In genomic region chr10:47553860-47554247, GRCh38 we compare ENCODE assay signal across 8 cellular contexts. TPM values are rescaled to one million over a fixed set of nuclear protein-coding genes. Genes with fewer than 3 reads are reported as not detected.
DNase-seq lines count a peak whose midpoint lies in the region; ATAC-seq and TF ChIP-seq lines count a peak whose summit lies in the region.
"Not testable (repeated sequence)": the region's sequence is repeated elsewhere in the genome, so short reads cannot be mapped to it uniquely, and the experiment has no call there.

No MANE protein-coding gene starts in this region.

- peak overlapping the region; percentile 60; the same call in 1 of the 2 replicates for H2BK120ac ChIP-seq in IMR-90 (ENCODE audit: low read depth, low read length)

- CTCF ChIA-PET in Caco-2 (lab: Charles Lee); IMR-90 (lab: Yijun Ruan, JAX); SK-N-SH (lab: Yijun Ruan, JAX): not testable (repeated sequence)

- not testable (repeated sequence) for H3K27me3 ChIP-seq in Caco-2 (replicated peaks; ENCODE audit: control insufficient read depth, insufficient read depth, low read length); IMR-90 (ENCODE audit: control insufficient read depth, insufficient read depth, low read length); SK-N-SH (ENCODE audit: insufficient read depth); layer of hippocampus (ENCODE audit: control insufficient read depth, insufficient read depth, low read length); ovary; tibial artery

- not testable (repeated sequence) for H3K36me3 ChIP-seq in Caco-2 (ENCODE audit: control insufficient read depth, insufficient read depth, low read length); IMR-90 (ENCODE audit: control insufficient read depth, insufficient read depth, low read length); SK-N-SH (replicated peaks in 1 of 2; ENCODE audit: control insufficient read depth in 1 of 2, insufficient read depth in 2 of 2, low read length in 1 of 2); ovary; tibial artery

- H3K4me3 Mint-ChIP-seq in Caco-2 (ENCODE audit: unreplicated experiment): peak overlapping the region; percentile 85

- dilution Hi-C loops in IMR-90 (cut with HindIII; ENCODE audit: low sequenced_read_pairs, unreplicated experiment): not testable (repeated sequence)

- not testable (repeated sequence) for H3K27ac Mint-ChIP-seq in Caco-2 (ENCODE audit: unreplicated experiment)

- not testable (repeated sequence) for H4K20me1 ChIP-seq in IMR-90 (ENCODE audit: insufficient read depth, low read length); SK-N-SH (ENCODE audit: insufficient read depth)

- peaks cover 11% of the 10 kb centered on the region for H3K36me3 Mint-ChIP-seq in Caco-2 (ENCODE audit: insufficient read depth, unreplicated experiment)

- H3K4me3 ChIP-seq in Caco-2 (ENCODE audit: low read depth, low read length) (peak overlapping the region; percentile 52), IMR-90 (ENCODE audit: insufficient read depth, low read depth, low read length) (peak overlapping the region; percentile 59), SK-N-SH (ENCODE audit: low read depth in 2 of 2, low read length in 1 of 2) (peak overlapping the region in 1 of 2 experiments; percentile 38; a peak in 3 of 4 replicates), epithelial cell of proximal tubule (ENCODE audit: low read depth, low read length) (peak overlapping the region; percentile 70), ovary (peak overlapping the region; percentile 58), tibial artery (peak overlapping the region; percentile 69 to 75)

- TF ChIP-seq EP300 in SK-N-SH (IDR thresholded peaks at IDR 0.05; ENCODE audit: borderline replicate concordance in 1 of 2, low read depth in 1 of 2, low read length in 1 of 2); ovary (IDR thresholded peaks at IDR 0.05): not testable (repeated sequence)

- not testable (repeated sequence) for TF ChIP-seq POLR2A in IMR-90 (IDR thresholded peaks at IDR 0.05; ENCODE audit: low read depth, low read length); ovary (IDR thresholded peaks at IDR 0.05)

- peak overlapping the region; percentile 87; the same call in 1 of the 2 replicates for H3K14ac ChIP-seq in IMR-90 (replicated peaks; ENCODE audit: low read depth, low read length)

- not testable (repeated sequence) for H3K9me2 ChIP-seq in SK-N-SH

- H4K91ac ChIP-seq in IMR-90 (ENCODE audit: insufficient read depth, low read depth, low read length): peak overlapping the region; percentile 68; the same call in 1 of the 2 replicates

- not testable (repeated sequence) for H3K23ac ChIP-seq in IMR-90 (ENCODE audit: low read depth, low read length)

- H3K4me1 Mint-ChIP-seq in Caco-2 (ENCODE audit: low read depth, unreplicated experiment): peaks cover 26% of the 10 kb centered on the region

- BruUV-seq in Caco-2 (replicated peaks; lab: Mats Ljungman, UMichigan): TSS peak; percentile 64
- BruUV-seq in IMR-90 (replicated peaks; lab: Mats Ljungman, UMichigan): not testable (repeated sequence)

- not testable (repeated sequence) for H3K9me1 ChIP-seq in IMR-90 (ENCODE audit: insufficient read depth, low read length)

- not testable (repeated sequence) for H3K9me3 ChIP-seq in Caco-2; IMR-90 (ENCODE audit: control insufficient read depth, insufficient read depth, low read length); SK-N-SH; ovary; tibial artery

- H3K27ac ChIP-seq in IMR-90 (ENCODE audit: insufficient read depth, low read length) (peak overlapping the region; percentile 93), SK-N-SH (ENCODE audit: low read depth in 2 of 2, low read length in 1 of 2) (peak overlapping the region; percentile 30 to 90; a peak in 3 of 4 replicates), angular gyrus (ENCODE audit: low read depth, low read length) (peak overlapping the region; percentile 88), layer of hippocampus (ENCODE audit: low read depth, low read length) (peak overlapping the region; percentile 43), ovary (peak overlapping the region in 1 of 2 donors; percentile 49), tibial artery (peak overlapping the region; percentile 84 to 92)

- TF ChIP-seq CTCF in Caco-2 (IDR thresholded peaks at IDR 0.05; ENCODE audit: insufficient read depth in 1 of 2, low read depth in 1 of 2, low read length in 1 of 2, severe bottlenecking in 1 of 2, unreplicated experiment in 1 of 2); IMR-90 (conservative IDR thresholded peaks at IDR 0.05; ENCODE audit: low read depth, low read length); SK-N-SH (IDR thresholded peaks at IDR 0.05); epithelial cell of proximal tubule (conservative IDR thresholded peaks at IDR 0.05; ENCODE audit: low read depth, low read length); ovary (IDR thresholded peaks at IDR 0.05); tibial artery (IDR thresholded peaks at IDR 0.05): not testable (repeated sequence)

- H3K56ac ChIP-seq in IMR-90 (ENCODE audit: extremely low read depth, insufficient read depth, low read length): peak overlapping the region; percentile 41; the same call in 1 of the 2 replicates

- H2AK9ac ChIP-seq in IMR-90 (replicated peaks; ENCODE audit: low read depth, low read length, poor library complexity): not testable (repeated sequence)

- peak overlapping the region; percentile 92 for H3K4me2 ChIP-seq in IMR-90 (ENCODE audit: low read depth, low read length)
- peak overlapping the region; percentile 83 for H3K4me2 ChIP-seq in SK-N-SH

- H3K4me1 ChIP-seq in Caco-2; IMR-90 (ENCODE audit: control insufficient read depth, insufficient read depth, low read length); SK-N-SH (ENCODE audit: control insufficient read depth in 1 of 2, insufficient read depth in 2 of 2, low read depth in 1 of 2, low read length in 1 of 2); ovary (ENCODE audit: insufficient read depth); tibial artery: not testable (repeated sequence)

- not testable (repeated sequence) for H3K27me3 Mint-ChIP-seq in Caco-2 (ENCODE audit: insufficient read depth, unreplicated experiment)

- H3K9ac ChIP-seq in IMR-90 (ENCODE audit: low read depth, low read length): peak overlapping the region; percentile 83
- peak overlapping the region; percentile 91 for H3K9ac ChIP-seq in SK-N-SH

- peak overlapping the region; percentile 39; the same call in 1 of the 2 replicates for H2AK5ac ChIP-seq in IMR-90 (ENCODE audit: low read depth, low read length)

- H3K79me1 ChIP-seq in IMR-90 (ENCODE audit: low read depth in 1 of 2, low read length in 2 of 2): not testable (repeated sequence)

- TF ChIP-seq RAD21 in IMR-90 (IDR thresholded peaks at IDR 0.05; ENCODE audit: low read length); SK-N-SH (IDR thresholded peaks at IDR 0.05; ENCODE audit: low read length): not testable (repeated sequence)

- not testable (repeated sequence) for ATAC-seq in IMR-90 (ENCODE audit: low read depth)

- DNase-seq in Caco-2: peak in 1 of 2 experiments; percentile 24
- DNase-seq in IMR-90; SK-N-SH; epithelial cell of proximal tubule (ENCODE audit: low read depth); tibial artery: not testable (repeated sequence)
- DNase-seq in ovary: peak in 2 of 5 donors; percentile 22 to 43

- H4K8ac ChIP-seq in IMR-90 (ENCODE audit: low read depth in 2 of 2, low read length in 2 of 2): peak overlapping the region; percentile 62 to 95

- H3F3A ChIP-seq in SK-N-SH (replicated peaks; ENCODE audit: insufficient read depth): peaks cover 11% of the 10 kb centered on the region

- peaks cover 10% of the 10 kb centered on the region; the same call in 1 of the 2 replicates for H3K79me2 ChIP-seq in SK-N-SH (ENCODE audit: insufficient read depth)

- no CpG with 5 or more reads among the region's 17 CpGs for WGBS in IMR-90 (ENCODE audit: extremely low coverage in 2 of 2, insufficient read length in 1 of 2), 2 experiments
- WGBS in SK-N-SH (ENCODE audit: low lambda C conversion rate): 41% methylated on average over 12 of the region's 17 CpGs
- WGBS in ovary, 3 donors: 8 to 37% (median 9%) methylated on average over 9 to 12 of the region's 17 CpGs

- in situ Hi-C loops in IMR-90 (cut with MboI; ENCODE audit: low sequenced_read_pairs): not testable (repeated sequence)

- H3K18ac ChIP-seq in IMR-90 (ENCODE audit: low read depth, low read length): peak overlapping the region; percentile 81

- H2BK5ac ChIP-seq in IMR-90 (ENCODE audit: low read depth, low read length, poor library complexity, severe bottlenecking): peak overlapping the region; percentile 79

- peak overlapping the region; percentile 89 for H3K4ac ChIP-seq in IMR-90 (ENCODE audit: low read depth, low read length)

- not testable (repeated sequence) for H3K9me3 Mint-ChIP-seq in Caco-2 (ENCODE audit: unreplicated experiment)

- H2BK20ac ChIP-seq in IMR-90 (ENCODE audit: low read depth, low read length): not testable (repeated sequence)

- intact Hi-C loops in Caco-2 (cut with micrococcal nuclease; ENCODE audit: unreplicated experiment); IMR-90 (cut with micrococcal nuclease); ovary (cut with DNase I); tibial artery (cut with DNase I; ENCODE audit: low total_unique reads): not testable (repeated sequence)

- POLR2A ChIA-PET in Caco-2 (lab: Charles Lee); IMR-90 (lab: Charles Lee; ENCODE audit: unreplicated experiment); SK-N-SH (lab: Yijun Ruan, JAX): not testable (repeated sequence)

- not testable (repeated sequence) for H2BK15ac ChIP-seq in IMR-90 (ENCODE audit: low read depth, low read length)

- H4K5ac ChIP-seq in IMR-90 (ENCODE audit: low read depth, low read length): peak overlapping the region; percentile 99

- not testable (repeated sequence) for H2AFZ ChIP-seq in IMR-90 (replicated peaks; ENCODE audit: low read length, poor library complexity); SK-N-SH (ENCODE audit: low read depth)

RNA-seq across cellular contexts. Expression of gene AGAP9, which starts 30.4 kb away (rescaled TPM):
- total RNA-seq in Caco-2 (2022): 20.7 and 26.1 TPM in 2 replicates
- total RNA-seq in IMR-90 (2012; rRNA removed): 2.5 and 3.2 TPM in 2 replicates
- 10.0 and 11.2 TPM in 2 replicates for polyA plus RNA-seq in IMR-90 (2012; rRNA removed)
- polyA plus RNA-seq in IMR-90 (2012; cell fraction: cytosol; rRNA removed): 1.8 and 2.6 TPM in 2 replicates
- polyA plus RNA-seq in IMR-90 (2012; cell fraction: nucleus; rRNA removed; ENCODE audit: low replicate concordance): 103 and 118 TPM in 2 replicates
- polyA plus RNA-seq in SK-N-SH (2012; rRNA removed): 9.1 and 9.9 TPM in 2 replicates
- 1.9 and 2.7 TPM in 2 replicates for polyA plus RNA-seq in SK-N-SH (2012; cell fraction: cytosol; rRNA removed)
- polyA plus RNA-seq in SK-N-SH (2012; cell fraction: nucleus; rRNA removed): 84.7 and 92.0 TPM in 2 replicates
- total RNA-seq in epithelial cell of proximal tubule: 1.8 and 7.1 TPM in 2 replicates
- total RNA-seq in ovary: 10 to 100 TPM in 2 of 7 donors, 1 to 10 TPM in 5; 1.3 to 11.3 (median 9.3) TPM
- 1 to 10 TPM; 5.0 to 6.9 TPM for polyA plus RNA-seq in ovary
